ENCODE assay signal across 20 cellular contexts in genomic region chr17:29205047-29205446, GRCh38. TPM values are rescaled to one million over a fixed set of nuclear protein-coding genes. Genes with fewer than 3 reads are reported as not detected.
"Had no signal": no experiment of that assay in that cellular context is flagged by ENCODE, and none has a peak within 500 bp of the region (broad histone marks: within the 10 kb centered on the region; RNA-seq: fewer than 3 reads in every experiment).

No MANE protein-coding gene starts in this region.

- H3K4me3 ChIP-seq: coronary artery, sigmoid colon had no signal

- H3K4me1 Mint-ChIP-seq: activated naive CD8-positive, alpha-beta T cell treated with anti-CD3 and anti-CD28 coated beads, Interleukin-2, amount 50 U/mL, for 24 hours; immature natural killer cell had no signal

- H3K9me3 ChIP-seq: sigmoid colon, thoracic aorta had no signal

- H3K27ac Mint-ChIP-seq: activated CD8-positive, alpha-beta T cell treated with anti-CD3 and anti-CD28 coated beads, Interleukin-2, amount 10 ng/mL, durations not matched to agents 7 days and 5 days; activated naive CD8-positive, alpha-beta T cell treated with anti-CD3 and anti-CD28 coated beads, Interleukin-2, amount 50 U/mL, for 24 hours; immature natural killer cell; naive thymus-derived CD4-positive, alpha-beta T cell; progenitor cell of endocrine pancreas had no signal

- ATAC-seq: activated CD8-positive, alpha-beta T cell treated with anti-CD3 and anti-CD28 coated beads, Interleukin-2, amount 10 ng/mL, durations not matched to agents 7 days and 5 days; activated naive CD8-positive, alpha-beta T cell treated with anti-CD3 and anti-CD28 coated beads, Interleukin-2, amount 50 U/mL, for 24 hours; naive thymus-derived CD4-positive, alpha-beta T cell had no signal

- H3K4me3 Mint-ChIP-seq: activated CD8-positive, alpha-beta T cell treated with anti-CD3 and anti-CD28 coated beads, Interleukin-2, amount 10 ng/mL, durations not matched to agents 7 days and 5 days; activated naive CD8-positive, alpha-beta T cell treated with anti-CD3 and anti-CD28 coated beads, Interleukin-2, amount 50 U/mL, for 24 hours; immature natural killer cell; naive thymus-derived CD4-positive, alpha-beta T cell had no signal

- H3K9me3 Mint-ChIP-seq: activated naive CD8-positive, alpha-beta T cell treated with anti-CD3 and anti-CD28 coated beads, Interleukin-2, amount 50 U/mL, for 24 hours; immature natural killer cell; naive thymus-derived CD4-positive, alpha-beta T cell had no signal

- H3K36me3 Mint-ChIP-seq: immature natural killer cell; naive thymus-derived CD4-positive, alpha-beta T cell had no signal

- H3K4me1 ChIP-seq: sigmoid colon had no signal

- DNase-seq: activated CD4-positive, alpha-beta T cell treated with anti-CD3 and anti-CD28 coated beads for 4 hours; activated CD8-positive, alpha-beta T cell treated with anti-CD3 and anti-CD28 coated beads, Interleukin-2, amount 10 ng/mL, durations not matched to agents 7 days and 5 days; activated naive CD4-positive, alpha-beta T cell treated with Interleukin-2 at 50 U/mL for 16 hours; activated naive CD8-positive, alpha-beta T cell treated with anti-CD3 and anti-CD28 coated beads, Interleukin-2, amount 50 U/mL, for 24 hours; central memory CD4-positive, alpha-beta T cell; effector memory CD4-positive, alpha-beta T cell; immature natural killer cell; mammary epithelial cell; naive thymus-derived CD4-positive, alpha-beta T cell; sigmoid colon; stimulated activated CD4-positive, alpha-beta T cell treated with anti-CD3 and anti-CD28 coated beads, Interleukin-2, amount 100 ng/mL, for 24 hours; stimulated activated naive CD4-positive, alpha-beta T cell treated with Interleukin-2 at 50 U/mL for 16 hours; T-helper 1 cell; WERI-Rb-1 had no signal

- H3K27me3 ChIP-seq: sigmoid colon had no signal

- H3K36me3 ChIP-seq: sigmoid colon, thoracic aorta, WERI-Rb-1 had no signal

- H3K27ac ChIP-seq: coronary artery, epithelial cell of prostate, sigmoid colon, WERI-Rb-1 had no signal

RNA-seq across cellular contexts. Expression of gene CRYBA1, which starts 41.6 kb away (rescaled TPM):
- total RNA-seq: activated CD8-positive, alpha-beta T cell treated with anti-CD3 and anti-CD28 coated beads, Interleukin-2, amount 10 ng/mL, durations not matched to agents 7 days and 5 days; mammary epithelial cell; mononuclear cell; naive thymus-derived CD4-positive, alpha-beta T cell; progenitor cell of endocrine pancreas; sigmoid colon; thoracic aorta; ureter had no signal
- polyA plus RNA-seq: immature natural killer cell; mammary epithelial cell; naive thymus-derived CD4-positive, alpha-beta T cell; sigmoid colon had no signal
